ENCODE assay signal across 8 cellular contexts in genomic region chr22:35430897-35431322, GRCh38. TPM values are rescaled to one million over a fixed set of nuclear protein-coding genes. Genes with fewer than 3 reads are reported as not detected.
DNase-seq lines count a peak whose midpoint lies in the region; ATAC-seq and TF ChIP-seq lines count a peak whose summit lies in the region.

No MANE protein-coding gene starts in this region.

- intact Hi-C loops in CD4-positive, alpha-beta memory T cell (cut with micrococcal nuclease): loop anchor here (1.0 to 2.0 kb wide), 2 partner anchors 152 to 694 kb away; no protein-coding TSS in a partner anchor

- TF ChIP-seq CTCF in osteocyte (IDR thresholded peaks at IDR 0.05): peak; percentile 96

- POLR2A ChIA-PET in CD4-positive, alpha-beta memory T cell (lab: Charles Lee; ENCODE audit: partially characterized antibody): interaction anchor here (0.6 kb wide), 1 partner anchor 313 kb away, joined by 3 read pairs; no protein-coding TSS in a partner anchor

- H3K27me3 Mint-ChIP-seq in CD4-positive, alpha-beta memory T cell: no peaks in the 10 kb centered on the region
- H3K27me3 Mint-ChIP-seq in activated naive CD4-positive, alpha-beta T cell treated with anti-CD3 and anti-CD28 coated beads, Interleukin-2, amount 10 ng/mL, durations not matched to agents 7 days and 5 days: no peaks in the 10 kb centered on the region
- H3K27me3 Mint-ChIP-seq in osteocyte (ENCODE audit: unreplicated experiment): no peaks in the 10 kb centered on the region

- H3K4me3 Mint-ChIP-seq in CD4-positive, alpha-beta memory T cell: no peak overlapping the region
- H3K4me3 Mint-ChIP-seq in activated naive CD4-positive, alpha-beta T cell treated with anti-CD3 and anti-CD28 coated beads, Interleukin-2, amount 10 ng/mL, durations not matched to agents 7 days and 5 days: no peak overlapping the region
- H3K4me3 Mint-ChIP-seq in osteocyte (ENCODE audit: unreplicated experiment): no peak overlapping the region

- H3K4me1 Mint-ChIP-seq in CD4-positive, alpha-beta memory T cell: peaks cover 0 to 5% (median 3%) of the 10 kb centered on the region in 4 donors
- H3K4me1 Mint-ChIP-seq in activated naive CD4-positive, alpha-beta T cell treated with anti-CD3 and anti-CD28 coated beads, Interleukin-2, amount 10 ng/mL, durations not matched to agents 7 days and 5 days: no peaks in the 10 kb centered on the region
- peaks cover 18% of the 10 kb centered on the region for H3K4me1 Mint-ChIP-seq in osteocyte (ENCODE audit: unreplicated experiment)

- H3K36me3 Mint-ChIP-seq in CD4-positive, alpha-beta memory T cell: peaks cover 19 to 25% of the 10 kb centered on the region in 2 donors
- peaks cover 51% of the 10 kb centered on the region for H3K36me3 Mint-ChIP-seq in activated naive CD4-positive, alpha-beta T cell treated with anti-CD3 and anti-CD28 coated beads, Interleukin-2, amount 10 ng/mL, durations not matched to agents 7 days and 5 days
- H3K36me3 Mint-ChIP-seq in osteocyte (ENCODE audit: unreplicated experiment): peaks cover 8% of the 10 kb centered on the region

- H3K4me1 ChIP-seq in CD4-positive, alpha-beta memory T cell (ENCODE audit: insufficient read depth, low read length): no peaks in the 10 kb centered on the region
- H3K4me1 ChIP-seq in SJSA1 (replicated peaks): peaks cover 8% of the 10 kb centered on the region

- H3K27me3 ChIP-seq in CD4-positive, alpha-beta memory T cell (ENCODE audit: insufficient read depth, low read length): no peaks in the 10 kb centered on the region
- H3K27me3 ChIP-seq in SJSA1 (replicated peaks): no peaks in the 10 kb centered on the region

- DNase-seq in CD4-positive, alpha-beta memory T cell: peak; percentile 53 to 64 (median 55)
- DNase-seq in HT1080 (ENCODE audit: low read depth) (peak; percentile 78), SJSA1 (ENCODE audit: low read depth in 1 of 2, low spot score in 2 of 2) (peak; percentile 94 to 96), globus pallidus (ENCODE audit: low spot score) (peak; percentile 68), osteocyte (ENCODE audit: extremely low spot score, unreplicated experiment) (peak; percentile 96), substantia nigra (lab: John Stamatoyannopoulos, UW) (peak in 48 of 49 donors; percentile 28 to 87 (median 70))
- DNase-seq in activated naive CD4-positive, alpha-beta T cell treated with anti-CD3 and anti-CD28 coated beads, Interleukin-2, amount 10 ng/mL, durations not matched to agents 7 days and 5 days: peak; percentile 76

- H3K9me3 Mint-ChIP-seq in CD4-positive, alpha-beta memory T cell: peaks cover 0 to 14% (median 2%) of the 10 kb centered on the region in 8 donors
- peaks cover 7% of the 10 kb centered on the region for H3K9me3 Mint-ChIP-seq in activated naive CD4-positive, alpha-beta T cell treated with anti-CD3 and anti-CD28 coated beads, Interleukin-2, amount 10 ng/mL, durations not matched to agents 7 days and 5 days
- H3K9me3 Mint-ChIP-seq in osteocyte (ENCODE audit: unreplicated experiment): no peaks in the 10 kb centered on the region

- H3K27ac Mint-ChIP-seq in CD4-positive, alpha-beta memory T cell: no peak overlapping the region
- no peak overlapping the region for H3K27ac Mint-ChIP-seq in activated naive CD4-positive, alpha-beta T cell treated with anti-CD3 and anti-CD28 coated beads, Interleukin-2, amount 10 ng/mL, durations not matched to agents 7 days and 5 days
- peak overlapping the region; percentile 41 for H3K27ac Mint-ChIP-seq in osteocyte (ENCODE audit: unreplicated experiment)

- no peak overlapping the region for H3K4me3 ChIP-seq in CD4-positive, alpha-beta memory T cell (ENCODE audit: low read length in 2 of 2)
- H3K4me3 ChIP-seq in SJSA1: no peak overlapping the region

- no peak for ATAC-seq in GM18520 (IDR thresholded peaks at IDR 0.05; ENCODE audit: unreplicated experiment)

- H3K27ac ChIP-seq in CD4-positive, alpha-beta memory T cell (ENCODE audit: low read depth, low read length): no peak overlapping the region
- H3K27ac ChIP-seq in SJSA1: peak overlapping the region; percentile 19; the same call in 1 of the 2 replicates
- no peak overlapping the region for H3K27ac ChIP-seq in substantia nigra (ENCODE audit: low read depth, low read length, poor library complexity, severe bottlenecking)

- peaks cover 0 to 12% of the 10 kb centered on the region in 2 donors for H3K9me3 ChIP-seq in CD4-positive, alpha-beta memory T cell (ENCODE audit: control insufficient read depth in 1 of 2, low read length in 2 of 2)
- peaks cover 7% of the 10 kb centered on the region; the same call in 1 of the 2 replicates for H3K9me3 ChIP-seq in SJSA1 (replicated peaks)

- CTCF ChIA-PET in CD4-positive, alpha-beta memory T cell (lab: Charles Lee; ENCODE audit: partially characterized antibody): interaction anchor here (0.7 to 6.1 kb wide), 11 partner anchors 10 to 200 kb away, joined by 3 to 49 read pairs (median 4); no protein-coding TSS in a partner anchor
- CTCF ChIA-PET in activated naive CD4-positive, alpha-beta T cell treated with anti-CD3 and anti-CD28 coated beads, Interleukin-2, amount 10 ng/mL, durations not matched to agents 7 days and 5 days (lab: Charles Lee): interaction anchor here (0.7 to 4.4 kb wide), 6 partner anchors 12 to 190 kb away, joined by 3 to 19 read pairs (median 4); no protein-coding TSS in a partner anchor

- peaks cover 11% of the 10 kb centered on the region for H3K36me3 ChIP-seq in CD4-positive, alpha-beta memory T cell (ENCODE audit: insufficient read depth, low read length)
- peaks cover 64% of the 10 kb centered on the region for H3K36me3 ChIP-seq in SJSA1

RNA-seq across cellular contexts. Expression of gene MCM5, which starts 31.0 kb away (rescaled TPM):
- 10 to 100 TPM; 48.5 to 58.1 TPM for total RNA-seq in CD4-positive, alpha-beta memory T cell
- polyA plus RNA-seq in CD4-positive, alpha-beta memory T cell: 10 to 100 TPM; 22.0 to 26.9 TPM
- 168 and 194 TPM in 2 replicates for total RNA-seq in HT1080 (2014; rRNA removed; shearing (Covaris generic))
- 85.0 and 87.5 TPM in 2 replicates for polyA plus RNA-seq in HT1080 (2015; cell fraction: cytosol; rRNA removed)
- 190 and 192 TPM in 2 replicates for polyA plus RNA-seq in HT1080 (2015; cell fraction: nucleus; rRNA removed)
- 149 and 181 TPM in 2 replicates for total RNA-seq in SJSA1 (2014; rRNA removed; shearing (Covaris generic))
- 26.4 and 28.5 TPM in 2 replicates for total RNA-seq in osteocyte

RNA-seq across cellular contexts. Expression of gene HMOX1, which starts 50.0 kb away (rescaled TPM):
- 1 to 10 TPM; 7.7 to 8.3 TPM for total RNA-seq in CD4-positive, alpha-beta memory T cell
- under 1 TPM in 1 of 2 donors, not detected in 1; 0.20 TPM for polyA plus RNA-seq in CD4-positive, alpha-beta memory T cell
- 23.4 and 23.8 TPM in 2 replicates for total RNA-seq in HT1080 (2014; rRNA removed; shearing (Covaris generic))
- 28.2 and 34.0 TPM in 2 replicates for polyA plus RNA-seq in HT1080 (2015; cell fraction: cytosol; rRNA removed)
- polyA plus RNA-seq in HT1080 (2015; cell fraction: nucleus; rRNA removed): 26.1 and 29.3 TPM in 2 replicates
- total RNA-seq in SJSA1 (2014; rRNA removed; shearing (Covaris generic)): 5.6 and 6.9 TPM in 2 replicates
- 37.2 and 44.3 TPM in 2 replicates for total RNA-seq in osteocyte
